ENCODE assay signal across 1 cellular context in genomic region chr1:46337409-46337808, GRCh38. TPM values are rescaled to one million over a fixed set of nuclear protein-coding genes. Genes with fewer than 3 reads are reported as not detected.
"Had no signal": no experiment of that assay in that cellular context is flagged by ENCODE, and none has a peak within 500 bp of the region (broad histone marks: within the 10 kb centered on the region; RNA-seq: fewer than 3 reads in every experiment).

No MANE protein-coding gene starts in this region.

RNA-seq across cellular contexts. Expression of gene FAAH, which starts 56.7 kb away (rescaled TPM):
- total RNA-seq: RPMI7951 had no signal
